ENCODE assay signal across 15 cellular contexts in genomic region chr5:10630126-10630525, GRCh38.
A peak's percentile ranks its signal among the peaks of the same experiment; 100 is the strongest.
DNase-seq lines count a peak whose midpoint lies in the region; ATAC-seq and TF ChIP-seq lines count a peak whose summit lies in the region.
"Had no signal": no experiment of that assay in that cellular context is flagged by ENCODE, and none has a peak within 500 bp of the region (broad histone marks: within the 10 kb centered on the region; RNA-seq: fewer than 3 reads in every experiment).

No MANE protein-coding gene starts in this region.

- no peaks in the 10 kb centered on the region for H3K27me3 ChIP-seq in SU-DHL-6 (ENCODE audit: low read length)
- H3K27me3 ChIP-seq: SJSA1 had no signal

- H3K27me3 Mint-ChIP-seq in activated T-cell treated with anti-CD3 and anti-CD28 coated beads, Interleukin-2, amount 50 U/mL, for 72 hours (ENCODE audit: low read depth), result peaks cover 28% of the 10 kb centered on the region
- H3K27me3 Mint-ChIP-seq in activated T-cell treated with anti-CD3 and anti-CD28 coated beads, Interleukin-2, amount 50 U/mL, for 24 hours, result peaks cover 20% of the 10 kb centered on the region
- H3K27me3 Mint-ChIP-seq in stimulated activated naive B cell treated with anti-CD40 and anti-IgM and Interleukin-4, amounts not matched to agents 10 μg/mL and 1 μg/mL and 100 μg/mL, for 72 hours, result no peaks in the 10 kb centered on the region

- peak overlapping the region; percentile 58 for H3K4me2 ChIP-seq in SU-DHL-6 (ENCODE audit: low read depth, low read length, poor library complexity, severe bottlenecking)

- H3K36me3 ChIP-seq in SU-DHL-6 (ENCODE audit: low read length), result no peaks in the 10 kb centered on the region
- H3K36me3 ChIP-seq: SJSA1 had no signal

- H3F3A ChIP-seq in SU-DHL-6 (ENCODE audit: insufficient read depth), result peaks cover 22% of the 10 kb centered on the region

- H3K79me2 ChIP-seq in SU-DHL-6 (ENCODE audit: insufficient read depth, low read length), result peaks cover 40% of the 10 kb centered on the region

- no peaks in the 10 kb centered on the region for H3K9me2 ChIP-seq in SU-DHL-6 (replicated peaks; ENCODE audit: insufficient read depth, low read length)

- H3K9me3 Mint-ChIP-seq in activated T-cell treated with anti-CD3 and anti-CD28 coated beads, Interleukin-2, amount 50 U/mL, for 72 hours, result no peaks in the 10 kb centered on the region
- no peaks in the 10 kb centered on the region for H3K9me3 Mint-ChIP-seq in activated T-cell treated with anti-CD3 and anti-CD28 coated beads, Interleukin-2, amount 50 U/mL, for 24 hours
- H3K9me3 Mint-ChIP-seq in stimulated activated naive B cell treated with anti-CD40 and anti-IgM and Interleukin-4, amounts not matched to agents 10 μg/mL and 1 μg/mL and 100 μg/mL, for 72 hours, result peaks cover 3 to 7% of the 10 kb centered on the region in 2 donors

- peaks cover 6% of the 10 kb centered on the region in 2 donors for H3K36me3 Mint-ChIP-seq in activated T-cell treated with anti-CD3 and anti-CD28 coated beads, Interleukin-2, amount 50 U/mL, for 72 hours (ENCODE audit: insufficient read depth in 2 of 2)
- H3K36me3 Mint-ChIP-seq in activated T-cell treated with anti-CD3 and anti-CD28 coated beads, Interleukin-2, amount 50 U/mL, for 24 hours (ENCODE audit: low read depth), result no peaks in the 10 kb centered on the region
- H3K36me3 Mint-ChIP-seq in stimulated activated naive B cell treated with anti-CD40 and anti-IgM and Interleukin-4, amounts not matched to agents 10 μg/mL and 1 μg/mL and 100 μg/mL, for 72 hours, result peaks cover 65 to 81% of the 10 kb centered on the region in 2 donors

- no peak overlapping the region for H3K4me3 ChIP-seq in SU-DHL-6 (ENCODE audit: insufficient read depth, low read length, poor library complexity, severe bottlenecking)
- H3K4me3 ChIP-seq: SJSA1 had no signal

- H3K9ac ChIP-seq in SU-DHL-6 (ENCODE audit: low read length), result no peak overlapping the region

- no peak overlapping the region for H2AFZ ChIP-seq in SU-DHL-6 (ENCODE audit: low read depth, low read length, severe bottlenecking)

- DNase-seq in activated T-cell treated with anti-CD3 and anti-CD28 coated beads, Interleukin-2, amount 50 U/mL, for 72 hours, result no peak
- DNase-seq in activated T-cell treated with anti-CD3 and anti-CD28 coated beads, Interleukin-2, amount 50 U/mL, for 24 hours, result no peak
- DNase-seq in stimulated activated naive B cell treated with anti-CD40 and anti-IgM and Interleukin-4, amounts not matched to agents 10 μg/mL and 1 μg/mL and 100 μg/mL, for 72 hours, result no peak
- DNase-seq in GOT3 (lab: John Stamatoyannopoulos, UW), result no peak
- DNase-seq: 8988T, C1 segment of cervical spinal cord, DMS 273 treated with DMSO at 0.1 percent for 48 hours, NCI-H187 treated with DMSO at 0.1 percent for 48 hours, NCI-H446 treated with DMSO at 0.1 percent for 48 hours, PC-3 had no signal

- peak overlapping the region; percentile 26 for H3K27ac Mint-ChIP-seq in activated T-cell treated with anti-CD3 and anti-CD28 coated beads, Interleukin-2, amount 50 U/mL, for 72 hours
- H3K27ac Mint-ChIP-seq in activated T-cell treated with anti-CD3 and anti-CD28 coated beads, Interleukin-2, amount 50 U/mL, for 24 hours, result no peak overlapping the region
- H3K27ac Mint-ChIP-seq in stimulated activated naive B cell treated with anti-CD40 and anti-IgM and Interleukin-4, amounts not matched to agents 10 μg/mL and 1 μg/mL and 100 μg/mL, for 72 hours, result peak overlapping the region; percentile 99

- no peaks in the 10 kb centered on the region for H4K20me1 ChIP-seq in SU-DHL-6 (ENCODE audit: low read depth, low read length)

- peaks cover 64% of the 10 kb centered on the region for H3K4me1 Mint-ChIP-seq in activated T-cell treated with anti-CD3 and anti-CD28 coated beads, Interleukin-2, amount 50 U/mL, for 72 hours (ENCODE audit: low read depth)
- H3K4me1 Mint-ChIP-seq in activated T-cell treated with anti-CD3 and anti-CD28 coated beads, Interleukin-2, amount 50 U/mL, for 24 hours (ENCODE audit: low read depth), result peaks cover 50% of the 10 kb centered on the region
- peaks cover 83 to 96% of the 10 kb centered on the region in 2 donors for H3K4me1 Mint-ChIP-seq in stimulated activated naive B cell treated with anti-CD40 and anti-IgM and Interleukin-4, amounts not matched to agents 10 μg/mL and 1 μg/mL and 100 μg/mL, for 72 hours

- TF ChIP-seq CTCF in SU-DHL-6 (IDR thresholded peaks at IDR 0.05; ENCODE audit: insufficient read depth, low read length, poor library complexity, severe bottlenecking), result no peak

- ATAC-seq in activated T-cell treated with anti-CD3 and anti-CD28 coated beads, Interleukin-2, amount 50 U/mL, for 72 hours (replicated peaks in 1 of 2), result no peak
- ATAC-seq in esophagus mucosa, result peak; percentile 65
- no peak for ATAC-seq in stimulated activated naive B cell treated with anti-CD40 and anti-IgM and Interleukin-4, amounts not matched to agents 10 μg/mL and 1 μg/mL and 100 μg/mL, for 72 hours (replicated peaks)
- no peak for ATAC-seq in HG03439 (IDR thresholded peaks at IDR 0.05; ENCODE audit: unreplicated experiment)
- ATAC-seq in GM19455 (IDR thresholded peaks at IDR 0.05; ENCODE audit: unreplicated experiment), result no peak
- ATAC-seq: PC-3 had no signal

- H3K4me3 Mint-ChIP-seq in activated T-cell treated with anti-CD3 and anti-CD28 coated beads, Interleukin-2, amount 50 U/mL, for 72 hours, result no peak overlapping the region
- no peak overlapping the region for H3K4me3 Mint-ChIP-seq in activated T-cell treated with anti-CD3 and anti-CD28 coated beads, Interleukin-2, amount 50 U/mL, for 24 hours
- peak overlapping the region in 1 of 2 donors; percentile 79 for H3K4me3 Mint-ChIP-seq in stimulated activated naive B cell treated with anti-CD40 and anti-IgM and Interleukin-4, amounts not matched to agents 10 μg/mL and 1 μg/mL and 100 μg/mL, for 72 hours

- H3K9me3 ChIP-seq in SU-DHL-6 (ENCODE audit: insufficient read depth, low read length), result no peaks in the 10 kb centered on the region
- H3K9me3 ChIP-seq: SJSA1 had no signal

- H3K27ac ChIP-seq in SU-DHL-6 (ENCODE audit: low read depth, low read length), result peak overlapping the region; percentile 86; the same call in 1 of the 2 replicates
